Comparison of ENCODE assay signal across 13 cellular contexts in the genomic region with DNA sequence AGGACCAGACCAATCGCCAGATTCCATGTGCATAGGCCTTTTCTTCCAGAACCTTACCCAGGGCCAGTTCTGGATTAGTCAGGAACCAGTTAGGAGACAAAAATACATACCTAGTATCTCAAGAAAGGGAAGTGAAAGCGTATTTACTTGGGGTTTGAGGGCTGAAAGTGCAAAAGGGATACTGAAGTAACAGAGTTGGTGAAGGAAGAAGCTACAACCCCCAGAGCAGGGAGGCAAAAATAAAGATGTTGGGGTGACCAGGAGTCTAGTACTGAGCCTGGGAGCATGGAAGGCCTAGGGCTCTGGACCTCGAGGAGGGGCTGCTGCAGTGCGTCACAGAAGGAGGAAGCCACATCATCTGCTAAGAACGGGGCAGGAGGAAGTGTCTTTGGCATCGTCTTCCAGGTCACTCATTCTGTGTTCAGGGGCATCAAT. TPM values are rescaled to one million over a fixed set of nuclear protein-coding genes. Genes with fewer than 3 reads are reported as not detected.
DNase-seq lines count a peak whose midpoint lies in the region; ATAC-seq, FAIRE-seq and TF ChIP-seq lines count a peak whose summit lies in the region.
"Had no signal": no experiment of that assay in that cellular context is flagged by ENCODE, and none has a peak within 500 bp of the region (broad histone marks: within the 10 kb centered on the region; RNA-seq: fewer than 3 reads in every experiment).

No MANE protein-coding gene starts in this region.

- H3K36me3 ChIP-seq in Karpas-422 (ENCODE audit: insufficient read depth, low read length) = no peaks in the 10 kb centered on the region
- H3K36me3 ChIP-seq in gastrocnemius medialis = no peaks in the 10 kb centered on the region

- H3K36me3 Mint-ChIP-seq in chondrocyte (ENCODE audit: low read depth) = no peaks in the 10 kb centered on the region

- intact Hi-C loops in gastrocnemius medialis (cut with DNase I; ENCODE audit: low total_unique reads) = no loop called here

- H3K9ac ChIP-seq in Karpas-422 (ENCODE audit: low read length) = peak overlapping the region; percentile 24; the same call in 1 of the 2 replicates

- no peak overlapping the region for H3K4me3 Mint-ChIP-seq in chondrocyte (ENCODE audit: unreplicated experiment)

- H3K4me3 ChIP-seq in Karpas-422 (ENCODE audit: low read length) (0 out of 2 replicates have a peak overlapping the region, but pooled peaks have one; percentile 18), gastrocnemius medialis (no peak overlapping the region)

- ATAC-seq in GM18868 (IDR thresholded peaks at IDR 0.05; ENCODE audit: unreplicated experiment) (no peak), HG03097 (IDR thresholded peaks at IDR 0.05; ENCODE audit: low FRiP score, unreplicated experiment) (no peak), gastrocnemius medialis (no peak)
- ATAC-seq: right cardiac atrium had no signal

- H3K27ac ChIP-seq in Karpas-422 (ENCODE audit: low read length) = peak overlapping the region; percentile 50
- no peak overlapping the region for H3K27ac ChIP-seq in gastrocnemius medialis

- TF ChIP-seq CTCF in GM10266 (IDR thresholded peaks at IDR 0.05; ENCODE audit: control insufficient read depth, insufficient read depth, low read depth, missing control alignments) = no peak
- no peak for TF ChIP-seq CTCF in GM20000 (IDR thresholded peaks at IDR 0.05; ENCODE audit: extremely low read depth, missing control alignments)
- TF ChIP-seq CTCF in chondrocyte (IDR thresholded peaks at IDR 0.05) = no peak
- TF ChIP-seq CTCF in gastrocnemius medialis (IDR thresholded peaks at IDR 0.05 in 4 of 5, conservative IDR thresholded peaks at IDR 0.05 in 1 of 5) = no peak

- in situ Hi-C loops in gastrocnemius medialis (cut with MboI; ENCODE audit: low sequenced_read_pairs in 4 of 4) = no loop called here

- H3K4me1 ChIP-seq in Karpas-422 (ENCODE audit: low read length) (peaks cover 15% of the 10 kb centered on the region), gastrocnemius medialis (no peaks in the 10 kb centered on the region)

- no peaks in the 10 kb centered on the region for H4K20me1 ChIP-seq in Karpas-422 (ENCODE audit: insufficient read depth, low read depth, low read length)

- H3K79me2 ChIP-seq in Karpas-422 (ENCODE audit: low read length) = no peaks in the 10 kb centered on the region

- FAIRE-seq in HTR-8/SVneo (lab: Jason Lieb, UNC) = no peak
- FAIRE-seq: TTC549 had no signal

- H3K27me3 Mint-ChIP-seq in chondrocyte (ENCODE audit: low read depth) = peaks cover 2% of the 10 kb centered on the region

- no peak overlapping the region for H3K27ac Mint-ChIP-seq in chondrocyte (ENCODE audit: unreplicated experiment)

- H3K4me1 Mint-ChIP-seq in chondrocyte (ENCODE audit: low read depth) = peaks cover 5% of the 10 kb centered on the region

- DNase-seq in GM10266 (ENCODE audit: extremely low spot score) (peak; percentile 50), GM20000 (ENCODE audit: low spot score) (peak; percentile 54), Karpas-422 (peak; percentile 78), chondrocyte (ENCODE audit: low spot score) (peak; percentile 38), HTR-8/SVneo (ENCODE audit: insufficient read length, low spot score) (no peak), gastrocnemius medialis (no peak)
- DNase-seq: DMS53, NCI-H226, right cardiac atrium had no signal

- no peaks in the 10 kb centered on the region for H3K9me3 Mint-ChIP-seq in chondrocyte (ENCODE audit: low read depth)

- H3K9me2 ChIP-seq in Karpas-422 (replicated peaks; ENCODE audit: insufficient read depth, low read length) = no peaks in the 10 kb centered on the region

- TF ChIP-seq POLR2A in gastrocnemius medialis (IDR thresholded peaks at IDR 0.05) = no peak

- H3K27me3 ChIP-seq in Karpas-422 (ENCODE audit: low read length) (no peaks in the 10 kb centered on the region), gastrocnemius medialis (no peaks in the 10 kb centered on the region)

- no peaks in the 10 kb centered on the region for H3K9me3 ChIP-seq in Karpas-422 (ENCODE audit: low read length)
- no peaks in the 10 kb centered on the region for H3K9me3 ChIP-seq in gastrocnemius medialis

- peak overlapping the region; percentile 79 for H2AFZ ChIP-seq in Karpas-422 (ENCODE audit: low read length)

- peak overlapping the region; percentile 54 for H3K4me2 ChIP-seq in Karpas-422 (ENCODE audit: low read depth, low read length, poor library complexity, severe bottlenecking)

RNA-seq across cellular contexts. Expression of gene TKTL1, which starts 38.3 kb away (rescaled TPM):
- total RNA-seq in Karpas-422 (2014; rRNA removed; shearing (Covaris generic); ENCODE audit: low replicate concordance) = not detected in 2 replicates
- total RNA-seq in chondrocyte (not detected in 3 replicates), gastrocnemius medialis (under 1 TPM in 3 of 4 donors, not detected in 1; 0.09 to 0.36 (median 0.10) TPM)
- total RNA-seq: fibroblast of lung had no signal

RNA-seq across cellular contexts. Expression of gene TEX28, which starts 38.9 kb away (rescaled TPM):
- not detected in 2 replicates for total RNA-seq in Karpas-422 (2014; rRNA removed; shearing (Covaris generic); ENCODE audit: low replicate concordance)
- total RNA-seq in chondrocyte (not detected in 3 replicates), gastrocnemius medialis (not detected)
- total RNA-seq: fibroblast of lung, right cardiac atrium had no signal

RNA-seq across cellular contexts. Expression of gene FLNA, which starts 40.6 kb away (rescaled TPM):
- 46.3 and 89.6 TPM in 2 replicates for total RNA-seq in Karpas-422 (2014; rRNA removed; shearing (Covaris generic); ENCODE audit: low replicate concordance)
- 1,923 to 4,327 TPM (median 4,325 TPM) in 3 replicates for total RNA-seq in chondrocyte
- total RNA-seq in gastrocnemius medialis = 100 to 1,000 TPM in 1 of 4 donors, 10 to 100 TPM in 3; 23.9 to 128 (median 88.9) TPM

RNA-seq across cellular contexts. Expression of gene EMD, which starts 45.2 kb away (rescaled TPM):
- total RNA-seq in Karpas-422 (2014; rRNA removed; shearing (Covaris generic); ENCODE audit: low replicate concordance) = 19.5 and 20.7 TPM in 2 replicates
- total RNA-seq in chondrocyte (66.3 to 81.7 TPM (median 81.1 TPM) in 3 replicates), gastrocnemius medialis (10 to 100 TPM; 36.2 to 61.5 (median 53.2) TPM)

Comparison
In these comparisons a context has a peak if more than half of its experiments do, and no peak if none do; other contexts are left out.
1. DNase-seq: peak in GM10266 (single experiment), GM20000 (single experiment), Karpas-422 (single experiment) and chondrocyte (single experiment); none in HTR-8/SVneo (single experiment) and gastrocnemius medialis (0 of 2).
2. RNA of gene FLNA, which starts 40.6 kb away (total RNA-seq): 1,923 to 4,327 TPM in chondrocyte; 23.9 to 128 TPM in gastrocnemius medialis and 46.3 to 89.6 TPM in Karpas-422; every median in the first group is over 10 times any median in the second.